Comparison of ENCODE assay signal across 15 cellular contexts in the genomic region with DNA sequence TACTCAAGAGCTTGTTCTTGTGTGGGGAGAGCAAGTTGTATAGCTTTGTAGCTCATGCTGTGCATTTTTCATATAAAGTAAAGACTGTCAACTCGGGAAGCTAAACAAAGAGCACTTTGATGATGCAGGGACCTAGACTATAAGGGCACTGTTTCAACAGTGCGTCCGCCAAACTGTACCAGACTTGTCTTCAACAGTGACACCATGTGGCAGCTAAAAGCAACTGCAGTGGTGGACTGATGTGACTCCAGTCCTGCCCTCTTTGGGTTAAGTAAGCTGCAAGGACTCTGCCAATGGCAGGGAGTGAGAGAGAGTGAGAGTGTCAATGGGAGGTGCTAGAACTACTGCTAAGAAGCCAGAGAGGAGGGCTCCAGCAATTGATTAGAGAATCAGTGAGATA. TPM values are rescaled to one million over a fixed set of nuclear protein-coding genes. Genes with fewer than 3 reads are reported as not detected.
A peak's percentile ranks its signal among the peaks of the same experiment; 100 is the strongest.
DNase-seq lines count a peak whose midpoint lies in the region; ATAC-seq and TF ChIP-seq lines count a peak whose summit lies in the region.
"Had no signal": no experiment of that assay in that cellular context is flagged by ENCODE, and none has a peak within 500 bp of the region (broad histone marks: within the 10 kb centered on the region; RNA-seq: fewer than 3 reads in every experiment).

No MANE protein-coding gene starts in this region.

- no peak overlapping the region for H3K27ac ChIP-seq in breast epithelium
- H3K27ac ChIP-seq: Peyer's patch had no signal

- CTCF ChIA-PET in MCF 10A (lab: Yijun Ruan, JAX) = interaction anchor here (0.5 to 7.7 kb wide), 18 partner anchors 9 to 1813 kb away, joined by 3 to 89 read pairs (median 3); a partner anchor contains a TSS

- DNase-seq in MCF 10A (ENCODE audit: unreplicated experiment) (peak; percentile 17), breast epithelium (ENCODE audit: low spot score in 2 of 2) (no peak), NAMALWA (ENCODE audit: low spot score) (peak; percentile 46), choroid plexus epithelial cell (ENCODE audit: low read depth) (peak; percentile 5), NCI-H2029 (lab: John Stamatoyannopoulos, UW) (no peak)
- DNase-seq: activated CD4-positive, alpha-beta T cell treated with anti-CD3 and anti-CD28 coated beads for 4 hours; natural killer cell; NCI-H146; Peyer's patch; stimulated activated CD4-positive, alpha-beta T cell treated with anti-CD3 and anti-CD28 coated beads, Interleukin-15, amount 100 ng/mL, for 24 hours; stimulated activated naive CD4-positive, alpha-beta T cell treated with Interleukin-2 at 50 U/mL for 16 hours had no signal

- intact Hi-C loops in MCF 10A (cut with micrococcal nuclease) (no loop called here), breast epithelium (cut with DNase I; ENCODE audit: low total_unique reads) (no loop called here)

- no peaks in the 10 kb centered on the region for H3K27me3 Mint-ChIP-seq in MCF 10A (ENCODE audit: insufficient read depth, unreplicated experiment)
- H3K27me3 Mint-ChIP-seq: activated naive CD8-positive, alpha-beta T cell had no signal

- POLR2A ChIA-PET in MCF 10A (lab: Yijun Ruan, JAX) = interaction anchor here (1.3 kb wide), 1 partner anchor 269 kb away, joined by 3 read pairs; no protein-coding TSS in a partner anchor

- H3K4me1 Mint-ChIP-seq in MCF 10A (ENCODE audit: insufficient read depth, unreplicated experiment) = peaks cover 4% of the 10 kb centered on the region
- H3K4me1 Mint-ChIP-seq: natural killer cell had no signal

- no peaks in the 10 kb centered on the region for H3K27me3 ChIP-seq in breast epithelium
- H3K27me3 ChIP-seq: Peyer's patch had no signal

- no peak for TF ChIP-seq POLR2A in breast epithelium (IDR thresholded peaks at IDR 0.05)

- ATAC-seq in HG03095 (IDR thresholded peaks at IDR 0.05; ENCODE audit: unreplicated experiment) (no peak), GM19035 (IDR thresholded peaks at IDR 0.05; ENCODE audit: unreplicated experiment) (no peak), HG03280 (IDR thresholded peaks at IDR 0.05; ENCODE audit: unreplicated experiment) (no peak)
- ATAC-seq: natural killer cell had no signal

- no peak overlapping the region for H3K4me3 ChIP-seq in breast epithelium
- H3K4me3 ChIP-seq in choroid plexus epithelial cell (ENCODE audit: low read depth, low read length) = no peak overlapping the region
- H3K4me3 ChIP-seq: Peyer's patch had no signal

- no peaks in the 10 kb centered on the region for H3K36me3 Mint-ChIP-seq in MCF 10A (ENCODE audit: insufficient read depth, unreplicated experiment)

- no peak overlapping the region for H3K27ac Mint-ChIP-seq in MCF 10A (ENCODE audit: low read depth, unreplicated experiment)
- H3K27ac Mint-ChIP-seq: activated naive CD8-positive, alpha-beta T cell; natural killer cell had no signal

- peak; percentile 19 for TF ChIP-seq CTCF in MCF 10A (IDR thresholded peaks at IDR 0.05; ENCODE audit: unreplicated experiment)
- no peak for TF ChIP-seq CTCF in breast epithelium (IDR thresholded peaks at IDR 0.05)
- peak; percentile 33 for TF ChIP-seq CTCF in choroid plexus epithelial cell (conservative IDR thresholded peaks at IDR 0.05; ENCODE audit: low read depth, low read length)

- no peaks in the 10 kb centered on the region for H3K4me1 ChIP-seq in breast epithelium
- H3K4me1 ChIP-seq: Peyer's patch had no signal

- no TSS peak for BruUV-seq in MCF 10A (replicated peaks; lab: Mats Ljungman, UMichigan)

- no peak overlapping the region for H3K4me3 Mint-ChIP-seq in MCF 10A (ENCODE audit: unreplicated experiment)
- H3K4me3 Mint-ChIP-seq: activated naive CD8-positive, alpha-beta T cell; natural killer cell had no signal

- peaks cover 0 to 18% of the 10 kb centered on the region in 2 donors for H3K9me3 ChIP-seq in breast epithelium
- H3K9me3 ChIP-seq: Peyer's patch had no signal

- H3K36me3 ChIP-seq in breast epithelium = no peaks in the 10 kb centered on the region
- H3K36me3 ChIP-seq: Peyer's patch had no signal

- H3K9me3 Mint-ChIP-seq in MCF 10A (ENCODE audit: unreplicated experiment) = peaks cover 26% of the 10 kb centered on the region

RNA-seq across cellular contexts. Expression of a gene that starts 48.1 kb away (rescaled TPM):
- total RNA-seq in MCF 10A (2022) = not detected in 2 replicates
- total RNA-seq in breast epithelium = not detected
- total RNA-seq: natural killer cell, Peyer's patch had no signal

Comparison
In these comparisons a context has a peak if more than half of its experiments do, and no peak if none do; other contexts are left out.
1. DNase-seq: peak in MCF 10A (single experiment), NAMALWA (single experiment) and choroid plexus epithelial cell (single experiment); none in breast epithelium (0 of 2) and NCI-H2029 (single experiment).
2. CTCF ChIP-seq: peak in MCF 10A (single experiment) and choroid plexus epithelial cell (single experiment); none in breast epithelium (0 of 3).